22 cellular contexts compared by ENCODE assay signal in genomic region chr12:74334770-74335169, GRCh38.
A peak's percentile ranks its signal among the peaks of the same experiment; 100 is the strongest.
DNase-seq lines count a peak whose midpoint lies in the region; ATAC-seq and TF ChIP-seq lines count a peak whose summit lies in the region.
"Had no signal": no experiment of that assay in that cellular context is flagged by ENCODE, and none has a peak within 500 bp of the region (broad histone marks: within the 10 kb centered on the region; RNA-seq: fewer than 3 reads in every experiment).

No MANE protein-coding gene starts in this region.

- no peaks in the 10 kb centered on the region for H3K36me3 Mint-ChIP-seq in type B pancreatic cell
- H3K36me3 Mint-ChIP-seq: stimulated activated naive B cell treated with anti-CD40 and anti-IgM and Interleukin-4, amounts not matched to agents 10 μg/mL and 1 μg/mL and 100 μg/mL, for 72 hours had no signal

- H3K27me3 Mint-ChIP-seq in type B pancreatic cell = no peaks in the 10 kb centered on the region
- H3K27me3 Mint-ChIP-seq: stimulated activated naive B cell treated with anti-CD40 and anti-IgM and Interleukin-4, amounts not matched to agents 10 μg/mL and 1 μg/mL and 100 μg/mL, for 72 hours had no signal

- H3K4me3 Mint-ChIP-seq in type B pancreatic cell = no peak overlapping the region
- H3K4me3 Mint-ChIP-seq: nephron; stimulated activated naive B cell treated with anti-CD40 and anti-IgM and Interleukin-4, amounts not matched to agents 10 μg/mL and 1 μg/mL and 100 μg/mL, for 72 hours had no signal

- no peak overlapping the region for H3K27ac ChIP-seq in RWPE2 (ENCODE audit: poor library complexity, severe bottlenecking)
- H3K27ac ChIP-seq in right atrium auricular region = no peak overlapping the region
- H3K27ac ChIP-seq: KMS-11, PC-9, testis had no signal

- H3K4me3 ChIP-seq in RWPE2 (ENCODE audit: severe bottlenecking) (no peak overlapping the region), fibroblast of mammary gland (ENCODE audit: control insufficient read depth, low read depth, low read length) (no peak overlapping the region), right atrium auricular region (no peak overlapping the region)
- H3K4me3 ChIP-seq: PC-9, testis had no signal

- no peaks in the 10 kb centered on the region for H3K9me3 Mint-ChIP-seq in type B pancreatic cell
- H3K9me3 Mint-ChIP-seq: nephron had no signal

- DNase-seq in AG09319 (ENCODE audit: extremely low read depth, low read depth) (peak; percentile 22), HT1080 (ENCODE audit: low read depth) (peak; percentile 17), RWPE2 (ENCODE audit: low spot score) (no peak), fibroblast of mammary gland (ENCODE audit: low read depth) (peak; percentile 43), type B pancreatic cell (ENCODE audit: extremely low spot score, unreplicated experiment) (no peak), right atrium auricular region (ENCODE audit: low spot score) (no peak)
- DNase-seq: activated CD4-positive, alpha-beta T cell treated with anti-CD3 and anti-CD28 coated beads, Interleukin-2, amount 50 U/mL, for 1 hour; activated CD8-positive, alpha-beta memory T cell treated with anti-CD3 and anti-CD28 coated beads, Interleukin-2, amount 50 U/mL, for 48 hours; activated effector memory CD4-positive, alpha-beta T cell treated with Interleukin-2 at 50 U/mL for 16 hours; GOT3; NCI-H1048; NCI-H2171; NCI-H82; SIG-M5; stimulated activated CD4-positive, alpha-beta T cell treated with anti-CD3 and anti-CD28 coated beads, Interleukin-1b, Interleukin-23, amount 100 ng/mL, for 48 hours; stimulated activated naive B cell treated with anti-CD40 and anti-IgM and Interleukin-4, amounts not matched to agents 10 μg/mL and 1 μg/mL and 100 μg/mL, for 72 hours; testis had no signal

- peaks cover 16% of the 10 kb centered on the region for H3K4me1 ChIP-seq in RWPE2 (ENCODE audit: insufficient read depth, poor library complexity, severe bottlenecking)
- H3K4me1 ChIP-seq in right atrium auricular region = no peaks in the 10 kb centered on the region
- H3K4me1 ChIP-seq: testis had no signal

- no peak overlapping the region for H3K27ac Mint-ChIP-seq in type B pancreatic cell
- H3K27ac Mint-ChIP-seq: nephron; stimulated activated naive B cell treated with anti-CD40 and anti-IgM and Interleukin-4, amounts not matched to agents 10 μg/mL and 1 μg/mL and 100 μg/mL, for 72 hours had no signal

- H3K4me1 Mint-ChIP-seq in type B pancreatic cell (ENCODE audit: unreplicated experiment) = no peaks in the 10 kb centered on the region
- H3K4me1 Mint-ChIP-seq: nephron; stimulated activated naive B cell treated with anti-CD40 and anti-IgM and Interleukin-4, amounts not matched to agents 10 μg/mL and 1 μg/mL and 100 μg/mL, for 72 hours had no signal

- TF ChIP-seq CTCF in AG09319 (IDR thresholded peaks at IDR 0.05; ENCODE audit: low read depth, low read length) (no peak), RWPE2 (IDR thresholded peaks at IDR 0.05; ENCODE audit: poor library complexity, severe bottlenecking) (no peak), fibroblast of mammary gland (conservative IDR thresholded peaks at IDR 0.05; ENCODE audit: control insufficient read depth, insufficient read depth, low read depth, low read length) (no peak), type B pancreatic cell (conservative IDR thresholded peaks at IDR 0.05) (no peak), right atrium auricular region (IDR thresholded peaks at IDR 0.05) (no peak)

- H3K9me3 ChIP-seq in RWPE2 (ENCODE audit: severe bottlenecking) (no peaks in the 10 kb centered on the region), right atrium auricular region (no peaks in the 10 kb centered on the region)
- H3K9me3 ChIP-seq: testis had no signal

- H3K36me3 ChIP-seq in RWPE2 (ENCODE audit: low read depth) (no peaks in the 10 kb centered on the region), right atrium auricular region (no peaks in the 10 kb centered on the region)

- ATAC-seq in RWPE2 (ENCODE audit: low read depth) = peak; percentile 78
- ATAC-seq in esophagus mucosa = no peak
- ATAC-seq in HG02938 (IDR thresholded peaks at IDR 0.05; ENCODE audit: unreplicated experiment) = no peak
- ATAC-seq: stimulated activated naive B cell treated with anti-CD40 and anti-IgM and Interleukin-4, amounts not matched to agents 10 μg/mL and 1 μg/mL and 100 μg/mL, for 72 hours had no signal

- H3K27me3 ChIP-seq in RWPE2 (ENCODE audit: insufficient read depth, poor library complexity, severe bottlenecking) (no peaks in the 10 kb centered on the region), right atrium auricular region (no peaks in the 10 kb centered on the region)
- H3K27me3 ChIP-seq: testis had no signal

Comparison
In these comparisons a context has a peak if more than half of its experiments do, and no peak if none do; other contexts are left out.
1. DNase-seq: peak in AG09319 (single experiment), HT1080 (single experiment) and fibroblast of mammary gland (single experiment); none in RWPE2 (single experiment), type B pancreatic cell (single experiment) and right atrium auricular region (single experiment).